In genomic region chr2:66283776-66284175, GRCh38 we compare ENCODE assay signal across 24 cellular contexts.
A peak's percentile ranks its signal among the peaks of the same experiment; 100 is the strongest.
DNase-seq lines count a peak whose midpoint lies in the region; ATAC-seq and TF ChIP-seq lines count a peak whose summit lies in the region.
"Had no signal": no experiment of that assay in that cellular context is flagged by ENCODE, and none has a peak within 500 bp of the region (broad histone marks: within the 10 kb centered on the region; RNA-seq: fewer than 3 reads in every experiment).

No MANE protein-coding gene starts in this region.

- no peak for TF ChIP-seq CTCF in type B pancreatic cell (conservative IDR thresholded peaks at IDR 0.05)

- H3K27me3 Mint-ChIP-seq in type B pancreatic cell, result no peaks in the 10 kb centered on the region
- H3K27me3 Mint-ChIP-seq: B cell; CD4-positive, alpha-beta T cell had no signal

- H3K9me3 Mint-ChIP-seq in type B pancreatic cell, result peaks cover 13% of the 10 kb centered on the region

- H3K4me3 ChIP-seq in SK-N-MC, result peak overlapping the region; percentile 44
- H3K4me3 ChIP-seq: A549; BLaER1 treated with 17β-estradiol and CSF1 and Interleukin-3, amounts not matched to agents 10 nM and 100 nM; GM12878 had no signal

- peaks cover 10% of the 10 kb centered on the region for H3K36me3 Mint-ChIP-seq in type B pancreatic cell
- H3K36me3 Mint-ChIP-seq: CD8-positive, alpha-beta T cell had no signal

- H3K27ac ChIP-seq in SK-N-MC, result peak overlapping the region; percentile 65
- H3K27ac ChIP-seq: 22Rv1; A549; BLaER1 treated with 17β-estradiol and CSF1 and Interleukin-3, amounts not matched to agents 10 nM and 100 nM; C4-2B had no signal

- H3K4me1 Mint-ChIP-seq in type B pancreatic cell (ENCODE audit: unreplicated experiment), result no peaks in the 10 kb centered on the region
- H3K4me1 Mint-ChIP-seq: B cell had no signal

- H3K36me3 ChIP-seq in SK-N-MC (ENCODE audit: insufficient read depth, low read length), result no peaks in the 10 kb centered on the region
- H3K36me3 ChIP-seq: BLaER1 treated with 17β-estradiol and CSF1 and Interleukin-3, amounts not matched to agents 10 nM and 100 nM had no signal

- H3K9me3 ChIP-seq in SK-N-MC (ENCODE audit: low read depth, low read length), result no peaks in the 10 kb centered on the region
- H3K9me3 ChIP-seq: A549; BLaER1 treated with 17β-estradiol and CSF1 and Interleukin-3, amounts not matched to agents 10 nM and 100 nM had no signal

- intact Hi-C loops in Right ventricle myocardium superior (cut with DNase I), result no loop called here

- H3K4me3 Mint-ChIP-seq in type B pancreatic cell, result no peak overlapping the region
- H3K4me3 Mint-ChIP-seq: B cell; CD4-positive, alpha-beta T cell; CD8-positive, alpha-beta T cell had no signal

- ATAC-seq in GM19452 (IDR thresholded peaks at IDR 0.05; ENCODE audit: unreplicated experiment) (no peak), Right ventricle myocardium superior (ENCODE audit: poor library complexity) (no peak)
- ATAC-seq: A549; CD8-positive, alpha-beta T cell; GM12878 had no signal

- H3K9ac ChIP-seq in SK-N-MC (ENCODE audit: insufficient read length), result peak overlapping the region; percentile 40
- H3K9ac ChIP-seq: BLaER1 treated with 17β-estradiol and CSF1 and Interleukin-3, amounts not matched to agents 10 nM and 100 nM had no signal

- H3K27ac Mint-ChIP-seq in type B pancreatic cell, result peak overlapping the region; percentile 50
- H3K27ac Mint-ChIP-seq: B cell; CD4-positive, alpha-beta T cell; CD8-positive, alpha-beta T cell had no signal

- DNase-seq in COLO829 (ENCODE audit: low spot score) (peak; percentile 30), SK-N-MC (ENCODE audit: low read depth, low spot score) (peak; percentile 58), foreskin melanocyte (peak; percentile 71), type B pancreatic cell (ENCODE audit: extremely low spot score, unreplicated experiment) (no peak), Right ventricle myocardium superior (no peak), GM19240 (ENCODE audit: insufficient read length, low spot score) (no peak)
- DNase-seq: AML-193; CD4-positive, alpha-beta T cell; CD8-positive, alpha-beta T cell; COR-L47; DMS 273 treated with DMSO at 0.1 percent for 48 hours; DMS153; DMS53; DMS79; DND-41; EL; GDM1 had no signal

Comparison
In these comparisons a context has a peak if more than half of its experiments do, and no peak if none do; other contexts are left out.
1. DNase-seq: peak in COLO829 (single experiment), SK-N-MC (single experiment) and foreskin melanocyte (single experiment); none in type B pancreatic cell (single experiment), Right ventricle myocardium superior (single experiment) and GM19240 (single experiment).